Comparison of ENCODE assay signal across 24 cellular contexts in genomic region chr10:4075443-4075842, GRCh38.
DNase-seq lines count a peak whose midpoint lies in the region; ATAC-seq, FAIRE-seq and TF ChIP-seq lines count a peak whose summit lies in the region.
"Had no signal": no experiment of that assay in that cellular context is flagged by ENCODE, and none has a peak within 500 bp of the region (broad histone marks: within the 10 kb centered on the region; RNA-seq: fewer than 3 reads in every experiment).

No MANE protein-coding gene starts in this region.

- H3K9me3 ChIP-seq in left ventricle myocardium inferior (replicated peaks) (no peaks in the 10 kb centered on the region), T-helper 17 cell (ENCODE audit: control insufficient read depth, low read length, poor library complexity, severe bottlenecking) (no peaks in the 10 kb centered on the region), keratinocyte (ENCODE audit: control insufficient read depth, low read depth, low read length) (no peaks in the 10 kb centered on the region)
- H3K9me3 ChIP-seq: ascending aorta, esophagus squamous epithelium had no signal

- H3K27ac Mint-ChIP-seq in T-helper 17 cell = peak overlapping the region; percentile 98
- H3K27ac Mint-ChIP-seq: mesothelial cell of epicardium; nephron progenitor cell; stimulated activated memory B cell treated with anti-CD40 and anti-IgM and Interleukin-4, amounts not matched to agents 10 μg/mL and 1 μg/mL and 100 μg/mL, for 72 hours had no signal

- H3K4me1 Mint-ChIP-seq in T-helper 17 cell = peaks cover 44% of the 10 kb centered on the region
- H3K4me1 Mint-ChIP-seq: nephron progenitor cell had no signal

- intact Hi-C loops in left ventricle myocardium inferior (cut with micrococcal nuclease) = no loop called here
- intact Hi-C loops in Right ventricle myocardium inferior (cut with DNase I) = no loop called here

- no peak for ATAC-seq in Right ventricle myocardium inferior
- ATAC-seq in T-helper 17 cell = no peak
- ATAC-seq: stimulated activated memory B cell treated with anti-CD40 and anti-IgM and Interleukin-4, amounts not matched to agents 10 μg/mL and 1 μg/mL and 100 μg/mL, for 72 hours had no signal

- H3K36me3 Mint-ChIP-seq in T-helper 17 cell (ENCODE audit: low read depth) = peaks cover 3% of the 10 kb centered on the region
- H3K36me3 Mint-ChIP-seq: mesothelial cell of epicardium; stimulated activated memory B cell treated with anti-CD40 and anti-IgM and Interleukin-4, amounts not matched to agents 10 μg/mL and 1 μg/mL and 100 μg/mL, for 72 hours had no signal

- H3K27me3 Mint-ChIP-seq in T-helper 17 cell = no peaks in the 10 kb centered on the region
- H3K27me3 Mint-ChIP-seq: stimulated activated memory B cell treated with anti-CD40 and anti-IgM and Interleukin-4, amounts not matched to agents 10 μg/mL and 1 μg/mL and 100 μg/mL, for 72 hours had no signal

- H2AFZ ChIP-seq in keratinocyte (ENCODE audit: control insufficient read depth, low read length) = peak overlapping the region; percentile 12

- peak; percentile 53 for FAIRE-seq in keratinocyte (lab: Jason Lieb, UNC)
- FAIRE-seq: H1, HTR-8/SVneo had no signal

- dilution Hi-C loops in keratinocyte (cut with MboI; ENCODE audit: extremely low pct_ligation_motif_present, low sequenced_read_pairs) = no loop called here

- no peaks in the 10 kb centered on the region for H3K9me1 ChIP-seq in keratinocyte (ENCODE audit: control insufficient read depth, extremely low read depth, insufficient read depth, low read length)

- H3K79me2 ChIP-seq in keratinocyte (ENCODE audit: control insufficient read depth, insufficient read depth, low read length) = no peaks in the 10 kb centered on the region

- TF ChIP-seq CTCF in left ventricle myocardium inferior (IDR thresholded peaks at IDR 0.05; ENCODE audit: borderline replicate concordance) (no peak), keratinocyte (optimal IDR thresholded peaks at IDR 0.05 in 1 of 3, IDR thresholded peaks at IDR 0.05 in 1 of 3, conservative IDR thresholded peaks at IDR 0.05 in 1 of 3; ENCODE audit: extremely low read depth in 1 of 3, insufficient read depth in 2 of 3, low read length in 3 of 3) (no peak)

- H3K27me3 ChIP-seq in left ventricle myocardium inferior (ENCODE audit: low read depth) (no peaks in the 10 kb centered on the region), keratinocyte (ENCODE audit: control insufficient read depth, extremely low read depth, insufficient read depth, low read length) (no peaks in the 10 kb centered on the region)
- H3K27me3 ChIP-seq: ascending aorta, esophagus squamous epithelium had no signal

- peak overlapping the region; percentile 16 for H3K9ac ChIP-seq in keratinocyte (ENCODE audit: control insufficient read depth, extremely low read depth, insufficient read depth, low read length)

- no peak for DNase-seq in left ventricle myocardium inferior
- no peak for DNase-seq in Right ventricle myocardium inferior (ENCODE audit: missing footprints)
- DNase-seq in T-helper 17 cell = no peak
- DNase-seq in keratinocyte (ENCODE audit: low read depth, low spot score) = no peak
- DNase-seq in NCI-H226 = no peak
- no peak for DNase-seq in NCI-H446 (lab: John Stamatoyannopoulos, UW)
- DNase-seq in NCI-H2107 treated with DMSO at 0.1 percent for 48 hours (lab: John Stamatoyannopoulos, UW; ENCODE audit: unreplicated experiment) = no peak
- DNase-seq: activated CD4-positive, CD25-positive, alpha-beta regulatory T cell treated with anti-CD3 and anti-CD28 coated beads, Interleukin-2, amount 50 U/mL, for 72 hours; activated CD8-positive, alpha-beta memory T cell treated with anti-CD3 and anti-CD28 coated beads, Interleukin-2, amount 50 U/mL, for 48 hours; activated naive CD4-positive, alpha-beta T cell; DMS79 treated with DMSO at 0.1 percent for 48 hours; effector CD4-positive, alpha-beta T cell; esophagus squamous epithelium; Karpas-422; left cardiac atrium; NCI-H1105 treated with DMSO at 0.1 percent for 48 hours; NCI-H2081 treated with DMSO at 0.1 percent for 48 hours; NCI-H510A; nephron progenitor cell had no signal

- peak overlapping the region; percentile 39 for H3K4me2 ChIP-seq in keratinocyte (ENCODE audit: control insufficient read depth, extremely low read depth, insufficient read depth, low read depth, low read length)

- H3K4me3 Mint-ChIP-seq in T-helper 17 cell = peak overlapping the region; percentile 88
- H3K4me3 Mint-ChIP-seq: mesothelial cell of epicardium; nephron progenitor cell; stimulated activated memory B cell treated with anti-CD40 and anti-IgM and Interleukin-4, amounts not matched to agents 10 μg/mL and 1 μg/mL and 100 μg/mL, for 72 hours had no signal

- H3K4me1 ChIP-seq in left ventricle myocardium inferior (peaks cover 25% of the 10 kb centered on the region), keratinocyte (ENCODE audit: control insufficient read depth, extremely low read depth, insufficient read depth, low read length) (peaks cover 34% of the 10 kb centered on the region)

- H3K36me3 ChIP-seq in left ventricle myocardium inferior (no peaks in the 10 kb centered on the region), keratinocyte (ENCODE audit: control insufficient read depth in 2 of 2, extremely low read depth in 1 of 2, insufficient read depth in 2 of 2, low read length in 2 of 2) (no peaks in the 10 kb centered on the region)
- H3K36me3 ChIP-seq: ascending aorta, esophagus squamous epithelium had no signal

- no peaks in the 10 kb centered on the region for H4K20me1 ChIP-seq in keratinocyte (ENCODE audit: control insufficient read depth, extremely low read depth, insufficient read depth, low read length)

- H3K4me3 ChIP-seq in left ventricle myocardium inferior (no peak overlapping the region), keratinocyte (ENCODE audit: control insufficient read depth in 2 of 3, extremely low read depth in 1 of 3, insufficient read depth in 2 of 3, low read depth in 1 of 3, low read length in 3 of 3) (no peak overlapping the region)
- H3K4me3 ChIP-seq: ascending aorta, esophagus squamous epithelium had no signal

- H3K27ac ChIP-seq in left ventricle myocardium inferior (replicated peaks) = peak overlapping the region; percentile 68
- H3K27ac ChIP-seq in keratinocyte (ENCODE audit: control insufficient read depth, insufficient read depth, low read length) = peak overlapping the region; percentile 66
